ENCODE assay signal across 7 cellular contexts in the genomic region with DNA sequence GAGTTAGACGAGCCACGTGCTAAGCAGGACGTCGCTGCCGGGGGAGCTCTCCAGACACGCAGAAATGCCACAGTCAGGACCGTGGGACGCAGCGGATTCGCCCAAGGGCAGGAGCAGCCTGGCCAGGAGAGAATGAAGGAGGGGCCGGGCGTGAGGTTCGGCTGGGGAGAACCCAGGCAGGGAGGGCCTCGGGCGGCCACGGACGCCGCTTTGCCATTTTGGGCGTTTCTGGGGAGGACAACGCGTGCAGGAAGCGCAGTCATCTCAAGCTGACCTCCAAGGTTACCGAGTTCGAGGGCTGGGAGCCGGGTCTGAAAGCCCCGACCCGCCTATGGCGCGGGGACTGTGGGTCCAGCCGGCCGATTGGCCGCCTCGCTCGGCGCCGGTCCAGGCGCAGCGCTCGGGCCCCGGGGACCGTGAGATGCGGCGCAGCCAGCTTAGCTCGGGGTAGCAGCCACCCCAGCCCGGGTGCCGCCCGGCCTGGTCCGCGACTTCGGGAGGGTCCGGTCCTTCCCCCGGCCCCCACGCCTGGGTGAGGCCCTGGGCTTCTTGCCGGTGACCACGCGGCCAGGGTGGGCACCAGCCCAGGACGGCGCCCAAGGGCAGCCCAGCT. TPM values are rescaled to one million over a fixed set of nuclear protein-coding genes. Genes with fewer than 3 reads are reported as not detected.
DNase-seq lines count a peak whose midpoint lies in the region; ATAC-seq and TF ChIP-seq lines count a peak whose summit lies in the region.

No MANE protein-coding gene starts in this region.

- H3K4me3 ChIP-seq in endocrine pancreas (ENCODE audit: control insufficient read depth, insufficient read depth, low read length) (no peak overlapping the region), mucosa of stomach (ENCODE audit: low read length) (peak overlapping the region; percentile 50), upper lobe of right lung (peak overlapping the region; percentile 76)

- no peak for TF ChIP-seq CTCF in WTC11 (IDR thresholded peaks at IDR 0.05)
- TF ChIP-seq CTCF in upper lobe of right lung (IDR thresholded peaks at IDR 0.05) = no peak

- DNase-seq in WTC11 (ENCODE audit: low spot score) (peak; percentile 36), upper lobe of right lung (no peak)

- no peaks in the 10 kb centered on the region for H3K36me3 ChIP-seq in endocrine pancreas (ENCODE audit: control insufficient read depth, insufficient read depth, low read length)
- no peaks in the 10 kb centered on the region for H3K36me3 ChIP-seq in mucosa of stomach (ENCODE audit: control insufficient read depth, insufficient read depth, low read length)
- H3K36me3 ChIP-seq in upper lobe of right lung = peaks cover 25% of the 10 kb centered on the region

- no peaks in the 10 kb centered on the region for H3K9me3 Mint-ChIP-seq in WTC11

- ATAC-seq in GM19324 (IDR thresholded peaks at IDR 0.05; ENCODE audit: low FRiP score, unreplicated experiment) = peak; percentile 24
- ATAC-seq in HG03432 (IDR thresholded peaks at IDR 0.05; ENCODE audit: unreplicated experiment) = peak; percentile 7
- peak; percentile 2 for ATAC-seq in WTC11
- ATAC-seq in upper lobe of right lung = peak; percentile 4
- no peak for ATAC-seq in HG02852 (IDR thresholded peaks at IDR 0.05; ENCODE audit: unreplicated experiment)

- H3K9me3 ChIP-seq in endocrine pancreas (ENCODE audit: control insufficient read depth, low read length) = no peaks in the 10 kb centered on the region
- H3K9me3 ChIP-seq in mucosa of stomach (ENCODE audit: control insufficient read depth, low read length) = no peaks in the 10 kb centered on the region
- no peaks in the 10 kb centered on the region for H3K9me3 ChIP-seq in upper lobe of right lung

- intact Hi-C loops in upper lobe of right lung (cut with DNase I) = no loop called here

- H3K27me3 Mint-ChIP-seq in WTC11 (ENCODE audit: low read depth) = peaks cover 9% of the 10 kb centered on the region

- H3K36me3 Mint-ChIP-seq in WTC11 = peaks cover 6% of the 10 kb centered on the region

- CTCF ChIA-PET in WTC11 (lab: Charles Lee) = interaction anchor here (0.6 to 8.7 kb wide), 21 partner anchors 8 to 337 kb away, joined by 3 to 177 read pairs (median 7); partner anchors contain the start of genes EXD3, NOXA1, NPDC1 and NRARP

- peak overlapping the region; percentile 84 for H3K4me3 Mint-ChIP-seq in WTC11

- peaks cover 16% of the 10 kb centered on the region for H3K4me1 Mint-ChIP-seq in WTC11

- peaks cover 8% of the 10 kb centered on the region for H3K4me1 ChIP-seq in endocrine pancreas (ENCODE audit: control insufficient read depth, insufficient read depth, low read length)
- H3K4me1 ChIP-seq in mucosa of stomach (ENCODE audit: control insufficient read depth, insufficient read depth, low read length) = peaks cover 31% of the 10 kb centered on the region
- H3K4me1 ChIP-seq in upper lobe of right lung = peaks cover 17% of the 10 kb centered on the region

- H3K9ac ChIP-seq in endocrine pancreas (ENCODE audit: control insufficient read depth, insufficient read depth, low read length) = peak overlapping the region; percentile 75
- H3K9ac ChIP-seq in mucosa of stomach (ENCODE audit: low read length) = peak overlapping the region; percentile 79

- peak overlapping the region; percentile 89; the same call in 1 of the 2 replicates for H3K27ac Mint-ChIP-seq in WTC11

- POLR2A ChIA-PET in WTC11 (lab: Charles Lee) = interaction anchor here (1.0 to 2.2 kb wide), 10 partner anchors 9 to 156 kb away, joined by 3 to 21 read pairs (median 4); partner anchors contain the start of genes LRRC26, SAPCD2, TPRN and TUBB4B

- H3K27ac ChIP-seq in upper lobe of right lung = peak overlapping the region; percentile 93

- H3K27me3 ChIP-seq in endocrine pancreas (ENCODE audit: control insufficient read depth, insufficient read depth, low read length) (no peaks in the 10 kb centered on the region), mucosa of stomach (ENCODE audit: control insufficient read depth, insufficient read depth, low read length) (no peaks in the 10 kb centered on the region), upper lobe of right lung (no peaks in the 10 kb centered on the region)

TF ChIP-seq in WTC11, 78 proteins besides CTCF, POLR2A, EP300 and RAD21:
- TF ChIP-seq KAT7 (CRISPR knock-in tag; IDR thresholded peaks at IDR 0.05; ENCODE audit: borderline replicate concordance) (0 out of 2 replicates have a peak, but pooled peaks have one; percentile 8), NR3C1 (CRISPR knock-in tag; conservative IDR thresholded peaks at IDR 0.05; ENCODE audit: low read depth) (no peak), SMAD3 (CRISPR knock-in tag; IDR thresholded peaks at IDR 0.05; ENCODE audit: borderline replicate concordance) (peak; percentile 29; the same call in 1 of the 2 replicates)
- TF ChIP-seq, protein P1, sequence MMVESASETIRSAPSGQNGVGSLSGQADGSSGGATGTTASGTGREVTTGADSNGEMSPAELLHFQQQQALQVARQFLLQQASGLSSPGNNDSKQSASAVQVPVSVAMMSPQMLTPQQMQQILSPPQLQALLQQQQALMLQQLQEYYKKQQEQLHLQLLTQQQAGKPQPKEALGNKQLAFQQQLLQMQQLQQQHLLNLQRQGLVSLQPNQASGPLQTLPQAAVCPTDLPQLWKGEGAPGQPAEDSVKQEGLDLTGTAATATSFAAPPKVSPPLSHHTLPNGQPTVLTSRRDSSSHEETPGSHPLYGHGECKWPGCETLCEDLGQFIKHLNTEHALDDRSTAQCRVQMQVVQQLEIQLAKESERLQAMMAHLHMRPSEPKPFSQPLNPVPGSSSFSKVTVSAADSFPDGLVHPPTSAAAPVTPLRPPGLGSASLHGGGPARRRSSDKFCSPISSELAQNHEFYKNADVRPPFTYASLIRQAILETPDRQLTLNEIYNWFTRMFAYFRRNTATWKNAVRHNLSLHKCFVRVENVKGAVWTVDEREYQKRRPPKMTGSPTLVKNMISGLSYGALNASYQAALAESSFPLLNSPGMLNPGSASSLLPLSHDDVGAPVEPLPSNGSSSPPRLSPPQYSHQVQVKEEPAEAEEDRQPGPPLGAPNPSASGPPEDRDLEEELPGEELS (CRISPR knock-in tag; IDR thresholded peaks at IDR 0.05) = 0 out of 2 replicates have a peak, but pooled peaks have one; percentile 8

RNA-seq across cellular contexts. Expression of gene MAN1B1, which starts 0.8 kb away (rescaled TPM):
- total RNA-seq in WTC11 (2021) (44.9 to 57.1 TPM (median 47.1 TPM) in 3 replicates), upper lobe of right lung (39.4 TPM)

RNA-seq across cellular contexts. Expression of gene UAP1L1, which starts 8.7 kb away (rescaled TPM):
- total RNA-seq in WTC11 (2021) (12.1 to 17.7 TPM (median 14.3 TPM) in 3 replicates), upper lobe of right lung (30.7 TPM)

RNA-seq across cellular contexts. Expression of gene SAPCD2, which starts 15.7 kb away (rescaled TPM):
- total RNA-seq in WTC11 (2021) (52.0 to 67.0 TPM (median 53.6 TPM) in 3 replicates), upper lobe of right lung (0.84 TPM)

RNA-seq across cellular contexts. Expression of gene DPP7, which starts 28.5 kb away (rescaled TPM):
- total RNA-seq in WTC11 (2021) = 38.9 to 43.7 TPM (median 42.1 TPM) in 3 replicates
- total RNA-seq in upper lobe of right lung = 183 TPM

RNA-seq across cellular contexts. Expression of gene ENTPD2, which starts 32.2 kb away (rescaled TPM):
- total RNA-seq in WTC11 (2021) (8.3 to 9.6 TPM (median 9.2 TPM) in 3 replicates), upper lobe of right lung (0.41 TPM)

Comparison
In these comparisons a context has a peak if more than half of its experiments do, and no peak if none do; other contexts are left out.
1. RNA of gene SAPCD2, which starts 15.7 kb away (total RNA-seq): 52.0 to 67.0 TPM in WTC11; 0.84 TPM in upper lobe of right lung (single experiment); every median in the first group is over 10 times any median in the second.